ENCODE assay signal across 8 cellular contexts in genomic region chr4:99734583-99735322, GRCh38.
"Had no signal": no experiment of that assay in that cellular context is flagged by ENCODE, and none has a peak within 500 bp of the region (broad histone marks: within the 10 kb centered on the region; RNA-seq: fewer than 3 reads in every experiment).

No MANE protein-coding gene starts in this region.

- H3K4me1 ChIP-seq: HAP-1 had no signal

- H3K27ac Mint-ChIP-seq: HFFc6 had no signal

- H3K9me3 Mint-ChIP-seq: HFFc6 had no signal

- H2AFZ ChIP-seq: GM23248 had no signal

- H3K4me3 Mint-ChIP-seq: HFFc6 had no signal

- H3K4me3 ChIP-seq: GM23248, HAP-1 had no signal

- H3K36me3 ChIP-seq: HAP-1 had no signal

- H3K9ac ChIP-seq: GM23248 had no signal

- ATAC-seq: HCT116 had no signal

- H3K9me3 ChIP-seq: HAP-1 had no signal

- H3K27ac ChIP-seq: GM23248 had no signal

- DNase-seq: GM23248, GOT3, H7, HFFc6, IMR-90, KBM-7 had no signal
